ENCODE assay signal across 24 cellular contexts in the genomic region with DNA sequence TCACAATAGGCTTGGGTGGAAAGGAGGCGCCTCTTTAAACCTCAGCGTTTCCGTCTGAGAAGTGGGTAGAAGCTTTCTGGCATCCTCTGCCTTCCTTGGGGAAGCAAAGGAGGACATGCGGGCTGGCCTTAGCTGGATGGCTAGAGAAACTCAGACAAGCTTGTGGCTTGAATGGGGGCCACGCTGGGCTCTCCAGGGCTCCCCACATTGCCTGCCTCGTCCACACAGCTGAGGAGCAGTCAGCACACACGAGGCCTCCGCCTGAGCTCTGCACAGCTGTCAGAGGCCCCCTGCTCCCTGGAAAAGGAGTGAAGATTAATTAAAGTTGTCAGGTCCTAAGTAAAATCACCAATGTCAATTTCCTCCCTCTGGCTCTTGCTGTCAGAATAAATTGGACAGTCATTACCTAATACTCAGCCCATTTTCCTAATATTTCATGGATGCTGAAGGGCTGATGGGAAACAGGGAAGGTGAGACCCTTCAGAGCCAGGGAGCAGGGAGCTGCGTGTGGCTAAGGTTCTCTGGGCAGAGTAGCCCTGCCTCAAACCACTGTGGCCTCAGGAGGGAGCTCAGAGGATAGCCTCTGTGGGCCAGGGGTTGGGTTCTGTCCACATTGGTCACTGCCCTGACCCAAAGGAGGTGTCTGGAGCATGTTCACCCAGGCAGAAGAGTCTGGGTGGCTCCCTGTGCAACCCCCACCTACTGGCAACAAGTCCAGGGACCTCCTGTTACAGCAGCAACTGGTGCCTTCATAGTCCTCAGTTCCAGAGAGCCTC.
DNase-seq lines count a peak whose midpoint lies in the region; TF ChIP-seq lines count a peak whose summit lies in the region.
"Had no signal": no experiment of that assay in that cellular context is flagged by ENCODE, and none has a peak within 500 bp of the region (broad histone marks: within the 10 kb centered on the region; RNA-seq: fewer than 3 reads in every experiment).

No MANE protein-coding gene starts in this region.

- H3K27ac Mint-ChIP-seq in chondrocyte (ENCODE audit: unreplicated experiment): no peak overlapping the region
- H3K27ac Mint-ChIP-seq: CD8-positive, alpha-beta T cell had no signal

- H3K36me3 Mint-ChIP-seq in chondrocyte (ENCODE audit: low read depth): no peaks in the 10 kb centered on the region
- H3K36me3 Mint-ChIP-seq: CD8-positive, alpha-beta T cell had no signal

- H3K27me3 ChIP-seq in WERI-Rb-1 (ENCODE audit: insufficient read depth, low read depth, severe bottlenecking) (peaks cover 42% of the 10 kb centered on the region), stomach (peaks cover 0 to 25% (median 0%) of the 10 kb centered on the region in 3 donors), SK-N-SH (ENCODE audit: insufficient read depth) (0 out of 2 replicates have a peak, but pooled peaks cover 7% of the 10 kb centered on the region)

- intact Hi-C loops in stomach (cut with DNase I; ENCODE audit: low total_unique reads): no loop called here

- peaks cover 3% of the 10 kb centered on the region for H3K9me3 Mint-ChIP-seq in chondrocyte (ENCODE audit: low read depth)
- H3K9me3 Mint-ChIP-seq: CD8-positive, alpha-beta T cell; GM23338 had no signal

- no peak overlapping the region for H3K4me2 ChIP-seq in SK-N-SH
- H3K4me2 ChIP-seq: GM23338 had no signal

- H3K9me2 ChIP-seq in SK-N-SH: no peaks in the 10 kb centered on the region

- no peak overlapping the region for H2AFZ ChIP-seq in SK-N-SH (ENCODE audit: low read depth)
- H2AFZ ChIP-seq: GM23338 had no signal

- no peak for TF ChIP-seq RAD21 in SK-N-SH (IDR thresholded peaks at IDR 0.05; ENCODE audit: low read length)

- CTCF ChIA-PET in SK-N-SH (lab: Yijun Ruan, JAX): interaction anchor here (0.5 to 1.1 kb wide), 5 partner anchors 10 to 161 kb away, joined by 3 to 4 read pairs (median 3); no protein-coding TSS in a partner anchor

- H3F3A ChIP-seq in SK-N-SH (replicated peaks; ENCODE audit: insufficient read depth): no peaks in the 10 kb centered on the region

- H4K20me1 ChIP-seq in SK-N-SH (ENCODE audit: insufficient read depth): no peaks in the 10 kb centered on the region

- POLR2A ChIA-PET in SK-N-SH (lab: Yijun Ruan, JAX): no interaction called here

- H3K4me3 ChIP-seq in WERI-Rb-1 (ENCODE audit: low read depth, low read length) (no peak overlapping the region), stomach (no peak overlapping the region), SK-N-SH (ENCODE audit: low read depth in 2 of 2, low read length in 1 of 2) (no peak overlapping the region)
- H3K4me3 ChIP-seq: GM12878, GM23338, MG63, SJSA1 had no signal

- H3K9me3 ChIP-seq in WERI-Rb-1 (ENCODE audit: severe bottlenecking) (peaks cover 2% of the 10 kb centered on the region), stomach (peaks cover 0 to 3% (median 0%) of the 10 kb centered on the region in 4 donors), SK-N-SH (peaks cover under 1% of the 10 kb centered on the region; the same call in 1 of the 2 replicates)
- H3K9me3 ChIP-seq: Caco-2, SJSA1 had no signal

- H3K4me3 Mint-ChIP-seq in chondrocyte (ENCODE audit: unreplicated experiment): no peak overlapping the region
- H3K4me3 Mint-ChIP-seq: CD8-positive, alpha-beta T cell; GM23338 had no signal

- no peak for TF ChIP-seq POLR2A in stomach (IDR thresholded peaks at IDR 0.05)

- WGBS in stomach, 5 donors: 69 to 73% (median 71%) methylated on average over 6 to 9 of the region's 9 CpGs
- WGBS in SK-N-SH (ENCODE audit: low lambda C conversion rate): 43% methylated on average over 4 of the region's 9 CpGs

- DNase-seq in WERI-Rb-1 (no peak), chondrocyte (ENCODE audit: low spot score) (peak; percentile 60), myocyte (ENCODE audit: low read depth) (peak; percentile 14), stomach (peak; percentile 15), SK-N-SH (no peak), hepatic stellate cell (ENCODE audit: low spot score) (no peak)
- DNase-seq in activated effector memory CD4-positive, alpha-beta T cell treated with anti-CD3 and anti-CD28 coated beads, Interleukin-2, amount 50 U/mL, for 16 hours: no peak
- DNase-seq: C1 segment of cervical spinal cord; Caco-2; CD8-positive, alpha-beta T cell; GDM1; HCEC 1CT; KG1; MG63; NCI-H1105 treated with DMSO at 0.1 percent for 48 hours; NCI-H146; NCI-H2029; NCI-H446 treated with DMSO at 0.1 percent for 48 hours; NCI-H526 treated with DMSO at 0.1 percent for 48 hours; Right ventricle myocardium superior; RPMI8226 had no signal

- H3K27ac ChIP-seq in WERI-Rb-1 (no peak overlapping the region), stomach (no peak overlapping the region), SK-N-SH (ENCODE audit: low read depth in 2 of 2, low read length in 1 of 2) (no peak overlapping the region)
- H3K27ac ChIP-seq: SJSA1 had no signal

- H3K36me3 ChIP-seq in WERI-Rb-1: no peaks in the 10 kb centered on the region
- H3K36me3 ChIP-seq in stomach: no peaks in the 10 kb centered on the region
- H3K36me3 ChIP-seq in SK-N-SH (replicated peaks in 1 of 2; ENCODE audit: control insufficient read depth in 1 of 2, insufficient read depth in 2 of 2, low read length in 1 of 2): no peaks in the 10 kb centered on the region
- H3K36me3 ChIP-seq: MG63, SJSA1 had no signal

- TF ChIP-seq EP300 in stomach (IDR thresholded peaks at IDR 0.05) (no peak), SK-N-SH (IDR thresholded peaks at IDR 0.05; ENCODE audit: borderline replicate concordance in 1 of 2, low read depth in 1 of 2, low read length in 1 of 2) (no peak)

- H3K4me1 ChIP-seq in stomach: no peaks in the 10 kb centered on the region
- H3K4me1 ChIP-seq in SK-N-SH (ENCODE audit: control insufficient read depth in 1 of 2, insufficient read depth in 2 of 2, low read depth in 1 of 2, low read length in 1 of 2): peaks cover 0 to 9% of the 10 kb centered on the region in 2 experiments; a peak in 1 of 4 replicates

- H3K27me3 Mint-ChIP-seq in chondrocyte (ENCODE audit: low read depth): peaks cover 22% of the 10 kb centered on the region

- no peaks in the 10 kb centered on the region for H3K79me2 ChIP-seq in SK-N-SH (ENCODE audit: insufficient read depth)

- H3K9ac ChIP-seq in SK-N-SH: no peak overlapping the region

- 0 out of 2 replicates have a peak, but pooled peaks have one; percentile 1 for TF ChIP-seq CTCF in WERI-Rb-1 (IDR thresholded peaks at IDR 0.05; ENCODE audit: low read depth, low read length)
- TF ChIP-seq CTCF in chondrocyte (IDR thresholded peaks at IDR 0.05): no peak
- no peak for TF ChIP-seq CTCF in stomach (IDR thresholded peaks at IDR 0.05)
- no peak for TF ChIP-seq CTCF in SK-N-SH (IDR thresholded peaks at IDR 0.05)

- no peaks in the 10 kb centered on the region for H3K4me1 Mint-ChIP-seq in chondrocyte (ENCODE audit: low read depth)

TF ChIP-seq in SK-N-SH, 30 proteins besides CTCF, POLR2A, EP300 and RAD21:
- TF ChIP-seq, protein P1, sequence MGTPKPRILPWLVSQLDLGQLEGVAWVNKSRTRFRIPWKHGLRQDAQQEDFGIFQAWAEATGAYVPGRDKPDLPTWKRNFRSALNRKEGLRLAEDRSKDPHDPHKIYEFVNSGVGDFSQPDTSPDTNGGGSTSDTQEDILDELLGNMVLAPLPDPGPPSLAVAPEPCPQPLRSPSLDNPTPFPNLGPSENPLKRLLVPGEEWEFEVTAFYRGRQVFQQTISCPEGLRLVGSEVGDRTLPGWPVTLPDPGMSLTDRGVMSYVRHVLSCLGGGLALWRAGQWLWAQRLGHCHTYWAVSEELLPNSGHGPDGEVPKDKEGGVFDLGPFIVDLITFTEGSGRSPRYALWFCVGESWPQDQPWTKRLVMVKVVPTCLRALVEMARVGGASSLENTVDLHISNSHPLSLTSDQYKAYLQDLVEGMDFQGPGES (IDR thresholded peaks at IDR 0.05; ENCODE audit: low read depth, low read length): no peak
- TF ChIP-seq EZH2phosphoT487 (IDR thresholded peaks at IDR 0.05; ENCODE audit: borderline replicate concordance, low read depth) (no peak), SIN3A (IDR thresholded peaks at IDR 0.05; ENCODE audit: borderline replicate concordance, low read depth, low read length) (no peak), MXI1 (IDR thresholded peaks at IDR 0.05; ENCODE audit: low read depth, low read length) (no peak), RFX5 (IDR thresholded peaks at IDR 0.05; ENCODE audit: low read length) (no peak), SMC3 (IDR thresholded peaks at IDR 0.05; ENCODE audit: low read depth, low read length) (no peak), PBX3 (IDR thresholded peaks at IDR 0.05) (no peak), ELF1 (IDR thresholded peaks at IDR 0.05) (no peak)
- TF ChIP-seq, protein P2, sequence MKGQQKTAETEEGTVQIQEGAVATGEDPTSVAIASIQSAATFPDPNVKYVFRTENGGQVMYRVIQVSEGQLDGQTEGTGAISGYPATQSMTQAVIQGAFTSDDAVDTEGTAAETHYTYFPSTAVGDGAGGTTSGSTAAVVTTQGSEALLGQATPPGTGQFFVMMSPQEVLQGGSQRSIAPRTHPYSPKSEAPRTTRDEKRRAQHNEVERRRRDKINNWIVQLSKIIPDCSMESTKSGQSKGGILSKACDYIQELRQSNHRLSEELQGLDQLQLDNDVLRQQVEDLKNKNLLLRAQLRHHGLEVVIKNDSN (IDR thresholded peaks at IDR 0.05; ENCODE audit: borderline replicate concordance, low read depth): no peak

Comparison
In these comparisons a context has a peak if more than half of its experiments do, and no peak if none do; other contexts are left out.
1. DNase-seq: peak in chondrocyte (single experiment), myocyte (single experiment) and stomach (single experiment); none in WERI-Rb-1 (single experiment), activated effector memory CD4-positive, alpha-beta T cell treated with anti-CD3 and anti-CD28 coated beads, Interleukin-2, amount 50 U/mL, for 16 hours (single experiment), SK-N-SH (single experiment) and hepatic stellate cell (single experiment).